ENCODE assay signal across 20 cellular contexts in genomic region chr4:165583341-165583740, GRCh38.
"Had no signal": no experiment of that assay in that cellular context is flagged by ENCODE, and none has a peak within 500 bp of the region (broad histone marks: within the 10 kb centered on the region; RNA-seq: fewer than 3 reads in every experiment).

No MANE protein-coding gene starts in this region.

- H3K4me3 ChIP-seq: dorsolateral prefrontal cortex, hepatocyte, right atrium auricular region, stomach, thoracic aorta, transverse colon had no signal

- ATAC-seq: naive thymus-derived CD8-positive, alpha-beta T cell had no signal

- DNase-seq: cortex of kidney; dorsolateral prefrontal cortex; effector CD8-positive, alpha-beta T cell; erythroblast; foreskin melanocyte; head of caudate nucleus; kidney glomerular epithelial cell; naive thymus-derived CD8-positive, alpha-beta T cell; posterior cingulate gyrus; small intestine; stimulated activated CD4-positive, alpha-beta T cell treated with anti-CD3 and anti-CD28 coated beads, Interleukin-12 subunit alpha, Interleukin-12 subunit beta, amount 100 ng/mL, for 4 hours; stimulated activated naive CD4-positive, alpha-beta T cell; stomach; substantia nigra; transverse colon had no signal

- H3K4me2 ChIP-seq: hepatocyte had no signal

- H3K4me1 ChIP-seq: right atrium auricular region, stomach, transverse colon had no signal

- H3K36me3 Mint-ChIP-seq: naive thymus-derived CD8-positive, alpha-beta T cell had no signal

- H3K4me3 Mint-ChIP-seq: naive thymus-derived CD8-positive, alpha-beta T cell had no signal

- H2AFZ ChIP-seq: hepatocyte had no signal

- H3K79me2 ChIP-seq: hepatocyte had no signal

- FAIRE-seq: endometrium, small intestine had no signal

- H3K9me3 ChIP-seq: neutrophil, stomach, thoracic aorta, transverse colon had no signal

- H3K27me3 ChIP-seq: hepatocyte, neutrophil, right atrium auricular region, stomach, transverse colon had no signal

- H3K36me3 ChIP-seq: neutrophil, right atrium auricular region, stomach, thoracic aorta, transverse colon had no signal

- H3K27ac ChIP-seq: dorsolateral prefrontal cortex, hepatocyte, neutrophil, right atrium auricular region, stomach, thoracic aorta, transverse colon had no signal

- H3K4me1 Mint-ChIP-seq: naive thymus-derived CD8-positive, alpha-beta T cell had no signal
